ENCODE assay signal across 8 cellular contexts in the genomic region with DNA sequence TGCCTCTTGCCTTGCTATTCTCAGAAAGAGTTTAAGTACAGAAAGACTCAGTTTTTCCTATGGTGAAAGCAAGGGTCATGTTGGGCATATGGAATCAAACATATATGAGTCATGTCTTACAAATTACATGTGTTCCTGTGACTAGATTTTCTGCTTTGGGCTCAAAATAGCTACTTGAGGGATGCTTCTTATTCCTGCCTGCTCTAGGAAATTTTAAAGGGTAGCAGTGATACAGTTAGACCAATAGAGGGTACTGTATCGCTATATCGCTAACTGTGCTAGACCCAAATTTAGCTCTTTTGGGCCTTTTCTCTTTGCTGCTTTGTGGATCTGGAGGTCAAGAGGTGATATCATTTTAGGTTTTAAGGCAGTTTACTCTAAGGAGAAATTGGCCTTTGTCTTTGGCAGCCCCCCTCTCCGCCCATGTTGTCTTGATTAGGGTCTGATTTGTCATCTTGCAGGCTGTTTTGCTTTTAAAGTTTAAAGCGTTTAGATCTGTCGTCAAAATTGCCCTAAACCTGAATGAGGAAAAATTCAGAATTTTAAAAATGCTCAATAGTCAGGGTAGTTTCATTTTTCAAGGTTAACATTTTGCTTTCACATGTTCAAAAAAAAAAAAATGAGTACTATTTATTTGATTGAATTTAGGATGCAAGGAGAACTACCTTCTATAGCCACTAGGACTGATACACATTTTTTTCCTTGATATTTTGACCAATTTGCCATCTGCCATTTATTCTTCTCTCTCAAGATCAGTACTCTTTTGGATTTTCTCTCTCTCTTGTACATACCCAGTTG. TPM values are rescaled to one million over a fixed set of nuclear protein-coding genes. Genes with fewer than 3 reads are reported as not detected.
DNase-seq lines count a peak whose midpoint lies in the region; ATAC-seq, FAIRE-seq and TF ChIP-seq lines count a peak whose summit lies in the region.

No MANE protein-coding gene starts in this region.

- no peak overlapping the region for H3K27ac ChIP-seq in GM12878 (ENCODE audit: control insufficient read depth, insufficient read depth)
- no peak overlapping the region for H3K27ac ChIP-seq in lung (ENCODE audit: low read depth in 1 of 2, low read length in 1 of 2)

- CTCF ChIA-PET in GM12878 (lab: Yijun Ruan, JAX) = interaction anchor here (0.6 to 7.6 kb wide), 25 partner anchors 9 to 780 kb away, joined by 3 to 72 read pairs (median 4); a partner anchor contains a TSS

- in situ Hi-C loops in GM12878 (cut with MboI) = loop anchor here (5.0 kb wide), 1 partner anchor 133 kb away; no protein-coding TSS in a partner anchor

- H3K79me2 ChIP-seq in GM12878 (ENCODE audit: control insufficient read depth, insufficient read depth, low read length) = peaks cover 86% of the 10 kb centered on the region

- no peak overlapping the region for H3K4me2 ChIP-seq in GM12878 (ENCODE audit: control insufficient read depth, insufficient read depth)

- no peak overlapping the region for H3K9ac ChIP-seq in GM12878 (ENCODE audit: control insufficient read depth, insufficient read depth, low read length)

- no peak overlapping the region for H3K4me3 ChIP-seq in GM12878
- H3K4me3 ChIP-seq in lung = no peak overlapping the region

- no peaks in the 10 kb centered on the region for H3K27me3 ChIP-seq in GM12878 (replicated peaks in 1 of 2; ENCODE audit: control insufficient read depth in 2 of 2, insufficient read depth in 2 of 2, low read length in 1 of 2)
- H3K27me3 ChIP-seq in lung (ENCODE audit: control insufficient read depth, insufficient read depth) = no peaks in the 10 kb centered on the region

- POLR2A ChIA-PET in GM12878 (lab: Charles Lee) = interaction anchor here (0.6 to 1.3 kb wide), 6 partner anchors 14 to 235 kb away, joined by 3 to 4 read pairs (median 3); no protein-coding TSS in a partner anchor

- H4K20me1 ChIP-seq in GM12878 (ENCODE audit: control insufficient read depth, insufficient read depth) = no peaks in the 10 kb centered on the region

- no peak for TF ChIP-seq EP300 in GM12878 (IDR thresholded peaks at IDR 0.05; ENCODE audit: borderline replicate concordance in 1 of 2, control insufficient read depth in 1 of 2, low read depth in 2 of 2, low read length in 2 of 2)

- ATAC-seq in GM12878 = peak; percentile 69
- no peak for ATAC-seq in lung (ENCODE audit: insufficient read depth, low FRiP score)
- ATAC-seq in HG03457 (IDR thresholded peaks at IDR 0.05; ENCODE audit: unreplicated experiment) = no peak

- TF ChIP-seq CTCF in D721Med (IDR thresholded peaks at IDR 0.05; ENCODE audit: insufficient read depth, missing control alignments) = peak; percentile 28
- TF ChIP-seq CTCF in GM12878 (IDR thresholded peaks at IDR 0.05 in 2 of 3, conservative IDR thresholded peaks at IDR 0.05 in 1 of 3; ENCODE audit: control insufficient read depth in 2 of 3, extremely low read depth in 1 of 3, insufficient read depth in 1 of 3, low read depth in 3 of 3, low read length in 3 of 3) = peak; percentile 38 to 55 (median 48); a peak in 4 of 6 replicates
- TF ChIP-seq CTCF in lung (IDR thresholded peaks at IDR 0.05; ENCODE audit: control extremely low read depth, extremely low read depth) = peak; percentile 12

- H3K36me3 ChIP-seq in GM12878 (ENCODE audit: control insufficient read depth in 2 of 2, insufficient read depth in 2 of 2, low read length in 1 of 2) (no peaks in the 10 kb centered on the region), lung (ENCODE audit: control insufficient read depth in 2 of 2, insufficient read depth in 2 of 2, low read length in 2 of 2) (no peaks in the 10 kb centered on the region)

- 94% methylated on average over 5 of the region's 5 CpGs for WGBS in GM12878 (ENCODE audit: insufficient coverage, insufficient replicate concordance, low lambda C conversion rate, missing lambda C conversion rate)
- WGBS in lung, 2 donors = 88 to 92% methylated on average over 5 of the region's 5 CpGs

- no peak for TF ChIP-seq POLR2A in GM12878 (IDR thresholded peaks at IDR 0.05; ENCODE audit: low read depth, low read length)

- BruUV-seq in GM12878 (replicated peaks; lab: Mats Ljungman, UMichigan) = no TSS peak

- FAIRE-seq in D721Med (lab: Jason Lieb, UNC) = no peak
- FAIRE-seq in GM12878 (lab: Jason Lieb, UNC) = no peak

- intact Hi-C loops in GM12878 (cut with micrococcal nuclease; ENCODE audit: unreplicated experiment) = loop anchor here (2.0 kb wide), 1 partner anchor 135 kb away; no protein-coding TSS in a partner anchor

- DNase-seq in D721Med (ENCODE audit: insufficient read length, low spot score) (no peak), Kasumi-1 (lab: John Stamatoyannopoulos, UW) (peak; percentile 66 to 70), GM12878 (ENCODE audit: low read depth, low spot score) (no peak), lung (ENCODE audit: low spot score) (no peak), NCI-H2107 (lab: John Stamatoyannopoulos, UW) (no peak), H4 (ENCODE audit: low spot score) (no peak)
- DNase-seq in stimulated activated CD4-positive, alpha-beta T cell treated with anti-CD3 and anti-CD28 coated beads, Interleukin-1b, Interleukin-23, amount 100 ng/mL, for 48 hours = no peak

- SMC1A ChIA-PET in GM12878 (lab: Charles Lee; ENCODE audit: uncharacterized antibody, unreplicated experiment) = interaction anchor here (0.7 to 4.8 kb wide), 19 partner anchors 9 to 163 kb away, joined by 3 to 45 read pairs (median 4); a partner anchor contains a TSS

- H3K9me3 ChIP-seq in GM12878 (replicated peaks; ENCODE audit: control insufficient read depth, insufficient read depth, low read length) = no peaks in the 10 kb centered on the region
- H3K9me3 ChIP-seq in lung (ENCODE audit: control insufficient read depth in 2 of 2, insufficient read depth in 1 of 2, low read length in 1 of 2) = no peaks in the 10 kb centered on the region

- H2AFZ ChIP-seq in GM12878 (ENCODE audit: control insufficient read depth, low read depth, low read length) = no peak overlapping the region

- TF ChIP-seq RAD21 in GM12878 (IDR thresholded peaks at IDR 0.05; ENCODE audit: insufficient read depth, low read depth, low read length) = peak; percentile 69

- H3K4me1 ChIP-seq in GM12878 (ENCODE audit: control insufficient read depth, insufficient read depth, low read length) = peaks cover 23% of the 10 kb centered on the region
- H3K4me1 ChIP-seq in lung (ENCODE audit: control insufficient read depth in 2 of 2, insufficient read depth in 2 of 2, low read length in 2 of 2) = peaks cover 1 to 23% of the 10 kb centered on the region in 2 donors

- RAD21 ChIA-PET in GM12878 (lab: Charles Lee; ENCODE audit: unreplicated experiment) = interaction anchor here (0.7 to 4.8 kb wide), 11 partner anchors 9 to 168 kb away, joined by 3 to 24 read pairs (median 5); a partner anchor contains a TSS

TF ChIP-seq in GM12878, 131 proteins besides CTCF, POLR2A, EP300 and RAD21 (continues in another document):
- TF ChIP-seq NR2F1 (conservative IDR thresholded peaks at IDR 0.05) (peak; percentile 44; the same call in 1 of the 2 replicates), CHD1 (IDR thresholded peaks at IDR 0.05; ENCODE audit: low read depth, low read length) (no peak), MEF2B (IDR thresholded peaks at IDR 0.05; ENCODE audit: partially characterized antibody, poor library complexity, severe bottlenecking) (peak; percentile 49), MTA2 (IDR thresholded peaks at IDR 0.05; ENCODE audit: low read depth) (no peak), SMC3 (IDR thresholded peaks at IDR 0.05; ENCODE audit: borderline replicate concordance, low read length) (peak; percentile 53; the same call in 1 of the 2 replicates), MEF2A (IDR thresholded peaks at IDR 0.05; ENCODE audit: insufficient read depth, low read depth, low read length) (peak; percentile 61; the same call in 1 of the 2 replicates)
- TF ChIP-seq, protein P1, sequence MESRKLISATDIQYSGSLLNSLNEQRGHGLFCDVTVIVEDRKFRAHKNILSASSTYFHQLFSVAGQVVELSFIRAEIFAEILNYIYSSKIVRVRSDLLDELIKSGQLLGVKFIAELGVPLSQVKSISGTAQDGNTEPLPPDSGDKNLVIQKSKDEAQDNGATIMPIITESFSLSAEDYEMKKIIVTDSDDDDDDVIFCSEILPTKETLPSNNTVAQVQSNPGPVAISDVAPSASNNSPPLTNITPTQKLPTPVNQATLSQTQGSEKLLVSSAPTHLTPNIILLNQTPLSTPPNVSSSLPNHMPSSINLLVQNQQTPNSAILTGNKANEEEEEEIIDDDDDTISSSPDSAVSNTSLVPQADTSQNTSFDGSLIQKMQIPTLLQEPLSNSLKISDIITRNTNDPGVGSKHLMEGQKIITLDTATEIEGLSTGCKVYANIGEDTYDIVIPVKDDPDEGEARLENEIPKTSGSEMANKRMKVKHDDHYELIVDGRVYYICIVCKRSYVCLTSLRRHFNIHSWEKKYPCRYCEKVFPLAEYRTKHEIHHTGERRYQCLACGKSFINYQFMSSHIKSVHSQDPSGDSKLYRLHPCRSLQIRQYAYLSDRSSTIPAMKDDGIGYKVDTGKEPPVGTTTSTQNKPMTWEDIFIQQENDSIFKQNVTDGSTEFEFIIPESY (IDR thresholded peaks at IDR 0.05) = peak; percentile 98

RNA-seq across cellular contexts. Expression of a gene that starts 8.8 kb away (rescaled TPM):
- 72.1 and 76.3 TPM in 2 replicates for total RNA-seq in GM12878 (2013; cell fraction: nucleolus; rRNA removed)
- 25.8 and 27.6 TPM in 2 replicates for total RNA-seq in GM12878 (2014; rRNA removed)
- total RNA-seq in GM12878 (2014; rRNA removed; fragmentation: Illumina TruSeq; extraction: Trizol) = 21.2 and 23.2 TPM in 2 replicates
- 37.6 and 37.8 TPM in 2 replicates for total RNA-seq in GM12878 (2021)
- 8.0 TPM for polyA plus RNA-seq in GM12878 (2011; ENCODE audit: low read depth)
- 31.3 and 34.7 TPM in 2 replicates for polyA plus RNA-seq in GM12878 (2011; rRNA removed)
- 26.9 and 27.8 TPM in 2 replicates for polyA plus RNA-seq in GM12878 (2011; cell fraction: cytosol; rRNA removed)
- polyA plus RNA-seq in GM12878 (2011; cell fraction: nucleus; rRNA removed) = 18.5 and 19.7 TPM in 2 replicates
- polyA plus RNA-seq in GM12878 (2012) = 9.8 and 10.5 TPM in 2 replicates
- 24.4 and 29.5 TPM in 2 replicates for polyA plus RNA-seq in GM12878 (2014; fragmentation: Illumina TruSeq; extraction: Trizol)
- 1 to 10 TPM; 4.2 to 5.5 TPM for polyA plus RNA-seq in GM12878 (2014; fragmentation: Nextera tagmentation; extraction: Ambion mirVana)
- 20.9 and 23.6 TPM in 2 replicates for polyA plus RNA-seq in GM12878 (2014; rRNA removed)
- 10 to 100 TPM; 25.4 to 32.2 TPM for polyA plus RNA-seq in GM12878 (2016; fragmentation: Nextera tagmentation; extraction: Ambion mirVana)
- 113 and 115 TPM in 2 replicates for polyA minus RNA-seq in GM12878 (2011; rRNA and poly(A)+ RNA removed)
- polyA minus RNA-seq in GM12878 (2011; cell fraction: cytosol; rRNA and poly(A)+ RNA removed) = 29.3 and 32.2 TPM in 2 replicates
- 27.4 and 39.6 TPM in 2 replicates for polyA minus RNA-seq in GM12878 (2011; cell fraction: nucleus; rRNA and poly(A)+ RNA removed)
- 10 to 100 TPM; 56.0 to 69.6 TPM for total RNA-seq in lung
- polyA plus RNA-seq in lung = 10 to 100 TPM; 13.5 to 15.5 TPM
- total RNA-seq in H4 (2014; rRNA removed; shearing (Covaris generic)) = 22.3 and 24.9 TPM in 2 replicates

Comparison
In these comparisons a context has a peak if more than half of its experiments do, and no peak if none do; other contexts are left out.
1. DNase-seq: peak in Kasumi-1 (2 of 2); none in D721Med (single experiment), GM12878 (single experiment), lung (single experiment), NCI-H2107 (single experiment), H4 (single experiment) and stimulated activated CD4-positive, alpha-beta T cell treated with anti-CD3 and anti-CD28 coated beads, Interleukin-1b, Interleukin-23, amount 100 ng/mL, for 48 hours (single experiment).
2. Peak in every context shown above with its lines, with median percentiles within 50 percentile points of each other: CTCF ChIP-seq.